ENCODE assay signal across 1 cellular context in the genomic region with DNA sequence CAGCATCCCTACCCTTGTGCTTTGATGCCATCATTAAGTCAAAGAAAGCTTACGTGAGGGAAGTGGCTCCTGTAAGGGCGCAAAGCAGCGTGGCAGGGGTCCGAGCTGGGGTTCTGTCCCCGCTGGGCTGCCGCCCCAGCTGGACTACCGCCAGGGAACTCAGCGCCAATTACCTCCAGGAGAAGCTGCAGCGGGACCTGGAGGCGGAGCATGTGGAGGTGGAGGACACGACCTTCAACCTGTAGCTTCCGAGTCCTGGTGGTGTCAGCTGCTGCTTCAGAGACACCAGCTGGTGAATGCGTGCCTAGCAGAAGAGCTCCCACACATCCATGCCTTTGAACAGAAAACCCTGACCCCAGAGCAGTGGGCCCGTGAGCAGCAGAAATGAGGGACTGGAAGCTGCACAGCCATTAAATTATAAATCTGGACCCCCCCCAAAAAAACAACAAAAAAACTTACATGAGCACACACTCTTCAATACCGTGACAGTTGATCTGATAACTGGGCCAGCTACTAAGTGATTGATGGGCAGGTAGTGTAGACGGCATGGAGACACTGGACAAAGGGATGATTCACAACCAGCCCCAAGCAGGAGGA.
TF ChIP-seq lines count a peak whose summit lies in the region.

No MANE protein-coding gene starts in this region.

TF ChIP-seq in K562, 482 proteins besides CTCF, POLR2A, EP300 and RAD21 (continued from another document and continues in another):
- 0 out of 2 replicates have a peak, but pooled peaks have one; percentile 37 for TF ChIP-seq MXI1 (IDR thresholded peaks at IDR 0.05; ENCODE audit: low read depth, low read length)
- TF ChIP-seq, protein P1, sequence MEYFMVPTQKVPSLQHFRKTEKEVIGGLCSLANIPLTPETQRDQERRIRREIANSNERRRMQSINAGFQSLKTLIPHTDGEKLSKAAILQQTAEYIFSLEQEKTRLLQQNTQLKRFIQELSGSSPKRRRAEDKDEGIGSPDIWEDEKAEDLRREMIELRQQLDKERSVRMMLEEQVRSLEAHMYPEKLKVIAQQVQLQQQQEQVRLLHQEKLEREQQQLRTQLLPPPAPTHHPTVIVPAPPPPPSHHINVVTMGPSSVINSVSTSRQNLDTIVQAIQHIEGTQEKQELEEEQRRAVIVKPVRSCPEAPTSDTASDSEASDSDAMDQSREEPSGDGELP (CRISPR knock-in tag; IDR thresholded peaks at IDR 0.05; ENCODE audit: borderline replicate concordance), result peak; percentile 100
- TF ChIP-seq, protein P2, sequence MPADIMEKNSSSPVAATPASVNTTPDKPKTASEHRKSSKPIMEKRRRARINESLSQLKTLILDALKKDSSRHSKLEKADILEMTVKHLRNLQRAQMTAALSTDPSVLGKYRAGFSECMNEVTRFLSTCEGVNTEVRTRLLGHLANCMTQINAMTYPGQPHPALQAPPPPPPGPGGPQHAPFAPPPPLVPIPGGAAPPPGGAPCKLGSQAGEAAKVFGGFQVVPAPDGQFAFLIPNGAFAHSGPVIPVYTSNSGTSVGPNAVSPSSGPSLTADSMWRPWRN (IDR thresholded peaks at IDR 0.05; ENCODE audit: low read depth), result no peak
- TF ChIP-seq ZNF766 (CRISPR knock-in tag; conservative IDR thresholded peaks at IDR 0.05), result no peak
- TF ChIP-seq, protein P3, sequence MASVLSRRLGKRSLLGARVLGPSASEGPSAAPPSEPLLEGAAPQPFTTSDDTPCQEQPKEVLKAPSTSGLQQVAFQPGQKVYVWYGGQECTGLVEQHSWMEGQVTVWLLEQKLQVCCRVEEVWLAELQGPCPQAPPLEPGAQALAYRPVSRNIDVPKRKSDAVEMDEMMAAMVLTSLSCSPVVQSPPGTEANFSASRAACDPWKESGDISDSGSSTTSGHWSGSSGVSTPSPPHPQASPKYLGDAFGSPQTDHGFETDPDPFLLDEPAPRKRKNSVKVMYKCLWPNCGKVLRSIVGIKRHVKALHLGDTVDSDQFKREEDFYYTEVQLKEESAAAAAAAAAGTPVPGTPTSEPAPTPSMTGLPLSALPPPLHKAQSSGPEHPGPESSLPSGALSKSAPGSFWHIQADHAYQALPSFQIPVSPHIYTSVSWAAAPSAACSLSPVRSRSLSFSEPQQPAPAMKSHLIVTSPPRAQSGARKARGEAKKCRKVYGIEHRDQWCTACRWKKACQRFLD (CRISPR knock-in tag; IDR thresholded peaks at IDR 0.05), result no peak
- no peak for TF ChIP-seq BACH1 (tag; IDR thresholded peaks at IDR 0.05)
- no peak for TF ChIP-seq ZNF316 (IDR thresholded peaks at IDR 0.05)
- TF ChIP-seq, protein P4, sequence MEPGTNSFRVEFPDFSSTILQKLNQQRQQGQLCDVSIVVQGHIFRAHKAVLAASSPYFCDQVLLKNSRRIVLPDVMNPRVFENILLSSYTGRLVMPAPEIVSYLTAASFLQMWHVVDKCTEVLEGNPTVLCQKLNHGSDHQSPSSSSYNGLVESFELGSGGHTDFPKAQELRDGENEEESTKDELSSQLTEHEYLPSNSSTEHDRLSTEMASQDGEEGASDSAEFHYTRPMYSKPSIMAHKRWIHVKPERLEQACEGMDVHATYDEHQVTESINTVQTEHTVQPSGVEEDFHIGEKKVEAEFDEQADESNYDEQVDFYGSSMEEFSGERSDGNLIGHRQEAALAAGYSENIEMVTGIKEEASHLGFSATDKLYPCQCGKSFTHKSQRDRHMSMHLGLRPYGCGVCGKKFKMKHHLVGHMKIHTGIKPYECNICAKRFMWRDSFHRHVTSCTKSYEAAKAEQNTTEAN (CRISPR knock-in tag; IDR thresholded peaks at IDR 0.05), result no peak
- 0 out of 2 replicates have a peak, but pooled peaks have one; percentile 52 for TF ChIP-seq SP1 (CRISPR knock-in tag; IDR thresholded peaks at IDR 0.05)
- TF ChIP-seq STAT5B (CRISPR knock-in tag; IDR thresholded peaks at IDR 0.05), result no peak
- TF ChIP-seq, protein P5, sequence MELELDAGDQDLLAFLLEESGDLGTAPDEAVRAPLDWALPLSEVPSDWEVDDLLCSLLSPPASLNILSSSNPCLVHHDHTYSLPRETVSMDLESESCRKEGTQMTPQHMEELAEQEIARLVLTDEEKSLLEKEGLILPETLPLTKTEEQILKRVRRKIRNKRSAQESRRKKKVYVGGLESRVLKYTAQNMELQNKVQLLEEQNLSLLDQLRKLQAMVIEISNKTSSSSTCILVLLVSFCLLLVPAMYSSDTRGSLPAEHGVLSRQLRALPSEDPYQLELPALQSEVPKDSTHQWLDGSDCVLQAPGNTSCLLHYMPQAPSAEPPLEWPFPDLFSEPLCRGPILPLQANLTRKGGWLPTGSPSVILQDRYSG (tag; conservative IDR thresholded peaks at IDR 0.05; ENCODE audit: low read depth), result no peak
- TF ChIP-seq, protein P6, sequence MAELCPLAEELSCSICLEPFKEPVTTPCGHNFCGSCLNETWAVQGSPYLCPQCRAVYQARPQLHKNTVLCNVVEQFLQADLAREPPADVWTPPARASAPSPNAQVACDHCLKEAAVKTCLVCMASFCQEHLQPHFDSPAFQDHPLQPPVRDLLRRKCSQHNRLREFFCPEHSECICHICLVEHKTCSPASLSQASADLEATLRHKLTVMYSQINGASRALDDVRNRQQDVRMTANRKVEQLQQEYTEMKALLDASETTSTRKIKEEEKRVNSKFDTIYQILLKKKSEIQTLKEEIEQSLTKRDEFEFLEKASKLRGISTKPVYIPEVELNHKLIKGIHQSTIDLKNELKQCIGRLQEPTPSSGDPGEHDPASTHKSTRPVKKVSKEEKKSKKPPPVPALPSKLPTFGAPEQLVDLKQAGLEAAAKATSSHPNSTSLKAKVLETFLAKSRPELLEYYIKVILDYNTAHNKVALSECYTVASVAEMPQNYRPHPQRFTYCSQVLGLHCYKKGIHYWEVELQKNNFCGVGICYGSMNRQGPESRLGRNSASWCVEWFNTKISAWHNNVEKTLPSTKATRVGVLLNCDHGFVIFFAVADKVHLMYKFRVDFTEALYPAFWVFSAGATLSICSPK (IDR thresholded peaks at IDR 0.05; ENCODE audit: borderline replicate concordance), result no peak
- no peak for TF ChIP-seq IRF2 (CRISPR knock-in tag; IDR thresholded peaks at IDR 0.05)
- TF ChIP-seq ZSCAN29 (IDR thresholded peaks at IDR 0.05), result peak; percentile 54; the same call in 1 of the 2 replicates
- TF ChIP-seq ARHGAP35 (IDR thresholded peaks at IDR 0.05; ENCODE audit: partially characterized antibody), result no peak
- TF ChIP-seq MAZ (CRISPR knock-in tag; conservative IDR thresholded peaks at IDR 0.05 in 1 of 2, IDR thresholded peaks at IDR 0.05 in 1 of 2), result peak in 1 of 2 experiments; percentile 56; a peak in 2 of 4 replicates
- TF ChIP-seq, protein P7, sequence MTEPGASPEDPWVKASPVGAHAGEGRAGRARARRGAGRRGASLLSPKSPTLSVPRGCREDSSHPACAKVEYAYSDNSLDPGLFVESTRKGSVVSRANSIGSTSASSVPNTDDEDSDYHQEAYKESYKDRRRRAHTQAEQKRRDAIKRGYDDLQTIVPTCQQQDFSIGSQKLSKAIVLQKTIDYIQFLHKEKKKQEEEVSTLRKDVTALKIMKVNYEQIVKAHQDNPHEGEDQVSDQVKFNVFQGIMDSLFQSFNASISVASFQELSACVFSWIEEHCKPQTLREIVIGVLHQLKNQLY (CRISPR knock-in tag; conservative IDR thresholded peaks at IDR 0.05), result no peak
- TF ChIP-seq, protein P8, sequence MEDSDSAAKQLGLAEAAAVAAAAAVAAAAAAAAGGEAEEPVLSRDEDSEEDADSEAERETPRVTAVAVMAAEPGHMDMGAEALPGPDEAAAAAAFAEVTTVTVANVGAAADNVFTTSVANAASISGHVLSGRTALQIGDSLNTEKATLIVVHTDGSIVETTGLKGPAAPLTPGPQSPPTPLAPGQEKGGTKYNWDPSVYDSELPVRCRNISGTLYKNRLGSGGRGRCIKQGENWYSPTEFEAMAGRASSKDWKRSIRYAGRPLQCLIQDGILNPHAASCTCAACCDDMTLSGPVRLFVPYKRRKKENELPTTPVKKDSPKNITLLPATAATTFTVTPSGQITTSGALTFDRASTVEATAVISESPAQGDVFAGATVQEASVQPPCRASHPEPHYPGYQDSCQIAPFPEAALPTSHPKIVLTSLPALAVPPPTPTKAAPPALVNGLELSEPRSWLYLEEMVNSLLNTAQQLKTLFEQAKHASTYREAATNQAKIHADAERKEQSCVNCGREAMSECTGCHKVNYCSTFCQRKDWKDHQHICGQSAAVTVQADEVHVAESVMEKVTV (CRISPR knock-in tag; IDR thresholded peaks at IDR 0.05), result no peak
- no peak for TF ChIP-seq KDM5B (IDR thresholded peaks at IDR 0.05; ENCODE audit: insufficient replicate concordance, low read depth, low read length)
- TF ChIP-seq SIN3A (IDR thresholded peaks at IDR 0.05; ENCODE audit: borderline replicate concordance in 2 of 2, control insufficient read depth in 1 of 2, low read depth in 2 of 2, low read length in 2 of 2), result peak; percentile 84 to 88
- no peak for TF ChIP-seq RBM17 (IDR thresholded peaks at IDR 0.05; ENCODE audit: borderline replicate concordance, low read depth, low read length)
- no peak for TF ChIP-seq PYGO2 (tag; IDR thresholded peaks at IDR 0.05)
- TF ChIP-seq ZNF217 (CRISPR knock-in tag; IDR thresholded peaks at IDR 0.05), result no peak
- no peak for TF ChIP-seq ZNF586 (CRISPR knock-in tag; conservative IDR thresholded peaks at IDR 0.05)
- TF ChIP-seq ASH1L (IDR thresholded peaks at IDR 0.05; ENCODE audit: borderline replicate concordance, low read depth, partially characterized antibody), result no peak
- peak; percentile 71; the same call in 1 of the 2 replicates for TF ChIP-seq MYNN (IDR thresholded peaks at IDR 0.05)
- no peak for TF ChIP-seq MYNN (CRISPR knock-in tag; IDR thresholded peaks at IDR 0.05)
- TF ChIP-seq ZNF124 (CRISPR knock-in tag; IDR thresholded peaks at IDR 0.05), result no peak
- TF ChIP-seq HDAC8 (tag; IDR thresholded peaks at IDR 0.05), result no peak; the same call in 1 of the 2 replicates
- no peak for TF ChIP-seq PHB (CRISPR knock-in tag; IDR thresholded peaks at IDR 0.05)
- TF ChIP-seq MCM2 (IDR thresholded peaks at IDR 0.05; ENCODE audit: low read depth), result no peak
- no peak for TF ChIP-seq ZNF140 (CRISPR knock-in tag; IDR thresholded peaks at IDR 0.05)
- TF ChIP-seq PHF20 (IDR thresholded peaks at IDR 0.05; ENCODE audit: partially characterized antibody), result no peak
- no peak for TF ChIP-seq NFRKB (IDR thresholded peaks at IDR 0.05; ENCODE audit: low read depth)
- no peak for TF ChIP-seq CCNT2 (IDR thresholded peaks at IDR 0.05; ENCODE audit: borderline replicate concordance, extremely low read depth, insufficient read length, low read depth, low read length)
- TF ChIP-seq PRMT5 (CRISPR knock-in tag; IDR thresholded peaks at IDR 0.05), result no peak
- 0 out of 4 replicates have a peak, but pooled peaks of 1 of the 2 experiments have one; percentile 18 for TF ChIP-seq SRF (CRISPR knock-in tag; IDR thresholded peaks at IDR 0.05)
- TF ChIP-seq, protein P9, sequence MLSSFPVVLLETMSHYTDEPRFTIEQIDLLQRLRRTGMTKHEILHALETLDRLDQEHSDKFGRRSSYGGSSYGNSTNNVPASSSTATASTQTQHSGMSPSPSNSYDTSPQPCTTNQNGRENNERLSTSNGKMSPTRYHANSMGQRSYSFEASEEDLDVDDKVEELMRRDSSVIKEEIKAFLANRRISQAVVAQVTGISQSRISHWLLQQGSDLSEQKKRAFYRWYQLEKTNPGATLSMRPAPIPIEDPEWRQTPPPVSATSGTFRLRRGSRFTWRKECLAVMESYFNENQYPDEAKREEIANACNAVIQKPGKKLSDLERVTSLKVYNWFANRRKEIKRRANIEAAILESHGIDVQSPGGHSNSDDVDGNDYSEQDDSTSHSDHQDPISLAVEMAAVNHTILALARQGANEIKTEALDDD (IDR thresholded peaks at IDR 0.05), result no peak
- TF ChIP-seq FOXA1 (IDR thresholded peaks at IDR 0.05; ENCODE audit: borderline replicate concordance), result no peak
- TF ChIP-seq FOSL1 (tag; conservative IDR thresholded peaks at IDR 0.05), result peak; percentile 23; the same call in 1 of the 2 replicates
- 0 out of 2 replicates have a peak, but pooled peaks have one; percentile 38 for TF ChIP-seq NCOA1 (IDR thresholded peaks at IDR 0.05; ENCODE audit: low read depth)
- no peak; the same call in 1 of the 2 replicates for TF ChIP-seq PHF8 (IDR thresholded peaks at IDR 0.05; ENCODE audit: borderline replicate concordance, low read length)
- TF ChIP-seq CXXC5 (CRISPR knock-in tag; IDR thresholded peaks at IDR 0.05), result peak; percentile 86
- TF ChIP-seq TEAD2 (tag; IDR thresholded peaks at IDR 0.05), result no peak
- TF ChIP-seq HNRNPK (IDR thresholded peaks at IDR 0.05; ENCODE audit: low read depth, low read length, poor library complexity, severe bottlenecking), result no peak
- TF ChIP-seq CTBP1 (IDR thresholded peaks at IDR 0.05; ENCODE audit: borderline replicate concordance), result peak; percentile 93; the same call in 1 of the 2 replicates
- TF ChIP-seq THRAP3 (IDR thresholded peaks at IDR 0.05; ENCODE audit: borderline replicate concordance), result no peak
- no peak for TF ChIP-seq HCFC1 (IDR thresholded peaks at IDR 0.05; ENCODE audit: low read depth, low read length)
- no peak for TF ChIP-seq PHF21A (IDR thresholded peaks at IDR 0.05; ENCODE audit: borderline replicate concordance, low read depth)
- TF ChIP-seq NCOA4 (IDR thresholded peaks at IDR 0.05; ENCODE audit: partially characterized antibody), result no peak
- TF ChIP-seq ZBTB8A (IDR thresholded peaks at IDR 0.05; ENCODE audit: partially characterized antibody), result no peak
- TF ChIP-seq, protein P10, sequence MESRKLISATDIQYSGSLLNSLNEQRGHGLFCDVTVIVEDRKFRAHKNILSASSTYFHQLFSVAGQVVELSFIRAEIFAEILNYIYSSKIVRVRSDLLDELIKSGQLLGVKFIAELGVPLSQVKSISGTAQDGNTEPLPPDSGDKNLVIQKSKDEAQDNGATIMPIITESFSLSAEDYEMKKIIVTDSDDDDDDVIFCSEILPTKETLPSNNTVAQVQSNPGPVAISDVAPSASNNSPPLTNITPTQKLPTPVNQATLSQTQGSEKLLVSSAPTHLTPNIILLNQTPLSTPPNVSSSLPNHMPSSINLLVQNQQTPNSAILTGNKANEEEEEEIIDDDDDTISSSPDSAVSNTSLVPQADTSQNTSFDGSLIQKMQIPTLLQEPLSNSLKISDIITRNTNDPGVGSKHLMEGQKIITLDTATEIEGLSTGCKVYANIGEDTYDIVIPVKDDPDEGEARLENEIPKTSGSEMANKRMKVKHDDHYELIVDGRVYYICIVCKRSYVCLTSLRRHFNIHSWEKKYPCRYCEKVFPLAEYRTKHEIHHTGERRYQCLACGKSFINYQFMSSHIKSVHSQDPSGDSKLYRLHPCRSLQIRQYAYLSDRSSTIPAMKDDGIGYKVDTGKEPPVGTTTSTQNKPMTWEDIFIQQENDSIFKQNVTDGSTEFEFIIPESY (CRISPR knock-in tag; IDR thresholded peaks at IDR 0.05), result no peak
- no peak for TF ChIP-seq BRD4 (IDR thresholded peaks at IDR 0.05)
- no peak for TF ChIP-seq U2AF2 (optimal IDR thresholded peaks at IDR 0.05; ENCODE audit: low read depth, low read length)
- no peak for TF ChIP-seq YBX1 (IDR thresholded peaks at IDR 0.05)
- no peak for TF ChIP-seq BRCA1 (IDR thresholded peaks at IDR 0.05)
- TF ChIP-seq BRCA1 (CRISPR knock-in tag; IDR thresholded peaks at IDR 0.05), result no peak
- no peak for TF ChIP-seq ZFPM2 (CRISPR knock-in tag; IDR thresholded peaks at IDR 0.05)
- TF ChIP-seq ZNF133 (CRISPR knock-in tag; IDR thresholded peaks at IDR 0.05), result no peak
- no peak for TF ChIP-seq RBM22 (IDR thresholded peaks at IDR 0.05; ENCODE audit: low read depth, low read length, poor library complexity, severe bottlenecking)
- no peak for TF ChIP-seq ZNF589 (CRISPR knock-in tag; IDR thresholded peaks at IDR 0.05; ENCODE audit: low read depth)
- TF ChIP-seq ZFP1 (CRISPR knock-in tag; IDR thresholded peaks at IDR 0.05), result no peak
